9 cellular contexts compared by ENCODE assay signal in genomic region chr19:50252111-50252886, GRCh38. TPM values are rescaled to one million over a fixed set of nuclear protein-coding genes. Genes with fewer than 3 reads are reported as not detected.
DNase-seq lines count a peak whose midpoint lies in the region; ATAC-seq and TF ChIP-seq lines count a peak whose summit lies in the region.
"Had no signal": no experiment of that assay in that cellular context is flagged by ENCODE, and none has a peak within 500 bp of the region (broad histone marks: within the 10 kb centered on the region; RNA-seq: fewer than 3 reads in every experiment).

No MANE protein-coding gene starts in this region.

- H4K91ac ChIP-seq in neuronal stem cell (ENCODE audit: low read depth, low read length, poor library complexity): no peak overlapping the region

- H2BK15ac ChIP-seq in neuronal stem cell (ENCODE audit: low read length): no peak overlapping the region

- ATAC-seq in heart right ventricle (no peak), esophagus mucosa (peak; percentile 54), GM19463 (IDR thresholded peaks at IDR 0.05; ENCODE audit: unreplicated experiment) (no peak)

- H3K4ac ChIP-seq in neuronal stem cell (ENCODE audit: low read length): no peak overlapping the region

- H3K18ac ChIP-seq in neuronal stem cell (ENCODE audit: low read length): no peak overlapping the region

- no peak overlapping the region for H2BK5ac ChIP-seq in neuronal stem cell (ENCODE audit: low read length)

- WGBS in heart right ventricle, 2 donors: 92 to 93% methylated on average over 23 of the region's 23 CpGs
- no CpG with 5 or more reads among the region's 23 CpGs for WGBS in neuronal stem cell (ENCODE audit: extremely low coverage in 2 of 2, insufficient read length in 2 of 2, insufficient replicate concordance in 1 of 2), 2 donors

- DNase-seq in heart right ventricle (no peak), cardiac septum (ENCODE audit: low spot score) (no peak), WERI-Rb-1 (peak; percentile 35), retinal pigment epithelial cell (ENCODE audit: low read depth) (no peak), NCI-H2081 (lab: John Stamatoyannopoulos, UW) (no peak), neuronal stem cell (ENCODE audit: low spot score) (no peak)
- DNase-seq: activated naive CD8-positive, alpha-beta T cell treated with anti-CD3 and anti-CD28 coated beads, Interleukin-2, amount 10 ng/mL, durations not matched to agents 7 days and 5 days had no signal

- no peak overlapping the region for H2BK120ac ChIP-seq in neuronal stem cell (ENCODE audit: low read depth, low read length)

- H3K4me2 ChIP-seq in neuronal stem cell (ENCODE audit: insufficient read depth, low read length, poor library complexity, severe bottlenecking): no peak overlapping the region

- H4K8ac ChIP-seq in neuronal stem cell (ENCODE audit: low read depth, low read length): no peak overlapping the region

- no peak overlapping the region for H2AFZ ChIP-seq in neuronal stem cell (ENCODE audit: low read length)

- H3K27me3 ChIP-seq in heart right ventricle: no peaks in the 10 kb centered on the region
- peaks cover 46% of the 10 kb centered on the region for H3K27me3 ChIP-seq in WERI-Rb-1 (ENCODE audit: insufficient read depth, low read depth, severe bottlenecking)
- H3K27me3 ChIP-seq in neuronal stem cell (ENCODE audit: control insufficient read depth in 3 of 3, insufficient read depth in 3 of 3, low read depth in 1 of 3, low read length in 3 of 3): no peaks in the 10 kb centered on the region

- no peak overlapping the region for H3K14ac ChIP-seq in neuronal stem cell (ENCODE audit: low read length)

- H2AK5ac ChIP-seq in neuronal stem cell (ENCODE audit: low read depth, low read length): no peak overlapping the region

- H3K27ac ChIP-seq in heart right ventricle (no peak overlapping the region), WERI-Rb-1 (no peak overlapping the region), neuronal stem cell (replicated peaks; ENCODE audit: low read length) (no peak overlapping the region)

- intact Hi-C loops in heart right ventricle (cut with DNase I) (loop anchor here in 1 of 10 donors (10.0 kb wide), 1 partner anchor 533 kb away; no protein-coding TSS in a partner anchor), cardiac septum (cut with DNase I) (no loop called here)

- peak in 8 of 9 donors; percentile 35 to 65 (median 56) for TF ChIP-seq CTCF in heart right ventricle (IDR thresholded peaks at IDR 0.05)
- TF ChIP-seq CTCF in WERI-Rb-1 (IDR thresholded peaks at IDR 0.05; ENCODE audit: low read depth, low read length): peak; percentile 82
- peak; percentile 63 for TF ChIP-seq CTCF in retinal pigment epithelial cell (conservative IDR thresholded peaks at IDR 0.05; ENCODE audit: low read depth, low read length)

- no peak overlapping the region for H3K9ac ChIP-seq in neuronal stem cell (ENCODE audit: low read depth, low read length, poor library complexity)

- H3K79me1 ChIP-seq in neuronal stem cell (ENCODE audit: low read depth, low read length): no peaks in the 10 kb centered on the region

- H3K36me3 ChIP-seq in heart right ventricle: peaks cover 0 to 48% (median 0%) of the 10 kb centered on the region in 9 donors
- H3K36me3 ChIP-seq in WERI-Rb-1: no peaks in the 10 kb centered on the region
- peaks cover 0 to 2% of the 10 kb centered on the region in 2 donors for H3K36me3 ChIP-seq in neuronal stem cell (replicated peaks in 1 of 2; ENCODE audit: control insufficient read depth in 2 of 2, insufficient read depth in 2 of 2, low read length in 2 of 2)

- no peak overlapping the region for H3K23ac ChIP-seq in neuronal stem cell (ENCODE audit: low read depth, low read length, poor library complexity)

- no peak overlapping the region for H2BK12ac ChIP-seq in neuronal stem cell (ENCODE audit: low read length)

- H3K4me1 ChIP-seq in heart right ventricle (no peaks in the 10 kb centered on the region), neuronal stem cell (ENCODE audit: control insufficient read depth in 2 of 2, insufficient read depth in 1 of 2, low read depth in 1 of 2, low read length in 2 of 2) (no peaks in the 10 kb centered on the region)

- H3K4me3 ChIP-seq in heart right ventricle (no peak overlapping the region), WERI-Rb-1 (ENCODE audit: low read depth, low read length) (no peak overlapping the region), retinal pigment epithelial cell (ENCODE audit: low read length) (no peak overlapping the region), neuronal stem cell (ENCODE audit: low read length in 2 of 2) (no peak overlapping the region)

- H3K9me3 ChIP-seq in heart right ventricle (peaks cover 0 to 21% (median 3%) of the 10 kb centered on the region in 11 donors), WERI-Rb-1 (ENCODE audit: severe bottlenecking) (peaks cover 29% of the 10 kb centered on the region), neuronal stem cell (replicated peaks in 1 of 2; ENCODE audit: control insufficient read depth in 2 of 2, insufficient read depth in 1 of 2, low read depth in 1 of 2, low read length in 2 of 2) (peaks cover 10 to 13% of the 10 kb centered on the region in 2 donors)

RNA-seq across cellular contexts. Expression of gene MYH14, which starts 48.9 kb away (rescaled TPM):
- 100 to 1,000 TPM in 5 of 10 donors, 10 to 100 TPM in 5; 82.2 to 124 (median 102) TPM for total RNA-seq in heart right ventricle
- 100 to 1,000 TPM in 1 of 2 donors, 10 to 100 TPM in 1; 29.3 to 149 TPM for polyA plus RNA-seq in heart right ventricle
- total RNA-seq in cardiac septum: 85.4 TPM
- total RNA-seq in esophagus mucosa: 66.0 TPM
- 4.1 TPM for polyA plus RNA-seq in neuronal stem cell (2013, experiment 1 of 2)
- polyA plus RNA-seq in neuronal stem cell (2013, experiment 2 of 2): 4.0 TPM
- total RNA-seq: activated naive CD8-positive, alpha-beta T cell treated with anti-CD3 and anti-CD28 coated beads, Interleukin-2, amount 10 ng/mL, durations not matched to agents 7 days and 5 days had no signal
